ENCODE assay signal across 25 cellular contexts in the genomic region with DNA sequence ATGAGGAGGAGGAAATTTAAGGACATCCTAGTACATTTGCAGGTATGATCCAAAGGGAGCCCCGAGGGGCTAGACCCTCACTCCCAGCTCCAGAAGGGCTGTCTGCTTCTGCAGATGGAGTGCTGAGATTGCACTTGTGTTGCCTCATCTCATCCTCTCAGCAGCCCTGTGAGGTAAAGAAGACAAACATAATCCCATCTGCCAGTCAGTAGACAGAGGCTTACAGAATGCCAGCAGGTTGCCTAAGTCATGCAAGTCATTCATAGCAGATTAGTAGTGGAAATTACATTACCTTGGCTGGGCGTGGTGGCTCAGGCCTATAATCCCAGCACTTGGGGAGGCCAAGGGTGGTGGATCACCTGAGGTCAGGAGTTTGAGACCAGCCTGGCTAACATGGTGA. TPM values are rescaled to one million over a fixed set of nuclear protein-coding genes. Genes with fewer than 3 reads are reported as not detected.
A peak's percentile ranks its signal among the peaks of the same experiment; 100 is the strongest.
DNase-seq lines count a peak whose midpoint lies in the region; ATAC-seq, FAIRE-seq and TF ChIP-seq lines count a peak whose summit lies in the region.
"Had no signal": no experiment of that assay in that cellular context is flagged by ENCODE, and none has a peak within 500 bp of the region (broad histone marks: within the 10 kb centered on the region; RNA-seq: fewer than 3 reads in every experiment).

No MANE protein-coding gene starts in this region.

- H3K36me3 Mint-ChIP-seq in WTC11, result peaks cover 29% of the 10 kb centered on the region

- H3K27ac ChIP-seq in mesendoderm (ENCODE audit: low read depth, low read length), result no peak overlapping the region
- H3K27ac ChIP-seq: BLaER1 treated with 17β-estradiol and CSF1 and Interleukin-3, amounts not matched to agents 10 nM and 100 nM; SJSA1 had no signal

- ATAC-seq in WTC11, result no peak
- ATAC-seq: T-cell had no signal

- H2BK5ac ChIP-seq in mesendoderm (ENCODE audit: low read length), result no peak overlapping the region

- peak overlapping the region; percentile 69; the same call in 1 of the 2 replicates for H3K27ac Mint-ChIP-seq in WTC11
- H3K27ac Mint-ChIP-seq: CD4-positive, alpha-beta T cell; T-cell had no signal

- H3K4me1 Mint-ChIP-seq in WTC11, result no peaks in the 10 kb centered on the region

- DNase-seq in NCI-H1694 (lab: John Stamatoyannopoulos, UW), result peak; percentile 16
- DNase-seq in NCI-H1694 treated with DMSO at 0.1 percent for 48 hours (lab: John Stamatoyannopoulos, UW), result no peak
- DNase-seq in D721Med (ENCODE audit: insufficient read length, low spot score), result peak; percentile 51
- no peak for DNase-seq in WTC11 (ENCODE audit: low spot score)
- peak; percentile 18 for DNase-seq in mesendoderm
- DNase-seq in stimulated activated CD4-positive, alpha-beta T cell treated with anti-CD3 and anti-CD28 coated beads, Interleukin-1b, Interleukin-23, amount 100 ng/mL, for 48 hours, result no peak
- DNase-seq in SKM-1 (lab: John Stamatoyannopoulos, UW; ENCODE audit: unreplicated experiment), result no peak
- DNase-seq: 8988T; CD4-positive, alpha-beta T cell; DMS79 treated with DMSO at 0.1 percent for 48 hours; GF-D8; GOT3; HCEC 1CT; KBM-7; NCI-H2081; NCI-H345; NCI-H510A treated with DMSO at 0.1 percent for 48 hours; NCI-H748 treated with DMSO at 0.1 percent for 48 hours; Right ventricle myocardium superior; RPMI8226; T-cell had no signal

- no peak overlapping the region for H3K4me3 Mint-ChIP-seq in WTC11
- H3K4me3 Mint-ChIP-seq: CD4-positive, alpha-beta T cell; T-cell had no signal

- no peak overlapping the region for H3K56ac ChIP-seq in mesendoderm (ENCODE audit: low read length)

- H2AK5ac ChIP-seq in mesendoderm (ENCODE audit: low read length), result no peak overlapping the region

- no peaks in the 10 kb centered on the region for H3K27me3 ChIP-seq in mesendoderm (ENCODE audit: insufficient read depth, low read length, poor library complexity)
- H3K27me3 ChIP-seq: BLaER1 treated with 17β-estradiol and CSF1 and Interleukin-3, amounts not matched to agents 10 nM and 100 nM; SJSA1 had no signal

- no peak for TF ChIP-seq CTCF in D721Med (IDR thresholded peaks at IDR 0.05; ENCODE audit: insufficient read depth, missing control alignments)
- no peak for TF ChIP-seq CTCF in WTC11 (IDR thresholded peaks at IDR 0.05)

- no peak overlapping the region for H3K4me3 ChIP-seq in mesendoderm (ENCODE audit: low read length)
- H3K4me3 ChIP-seq: BLaER1 treated with 17β-estradiol and CSF1 and Interleukin-3, amounts not matched to agents 10 nM and 100 nM; SJSA1 had no signal

- H3K9me3 Mint-ChIP-seq in WTC11, result peaks cover 3% of the 10 kb centered on the region
- H3K9me3 Mint-ChIP-seq: CD4-positive, alpha-beta T cell; T-cell had no signal

- no peak overlapping the region for H3K18ac ChIP-seq in mesendoderm (ENCODE audit: low read length)

- no peaks in the 10 kb centered on the region for H3K79me2 ChIP-seq in mesendoderm (ENCODE audit: control insufficient read depth, insufficient read depth, low read length)

- no peak overlapping the region for H2BK120ac ChIP-seq in mesendoderm (ENCODE audit: low read depth, low read length)

- no CpG with 5 or more reads among the region's 2 CpGs for WGBS in mesendoderm (ENCODE audit: extremely low coverage, insufficient coverage, low lambda C conversion rate)

- H3K23ac ChIP-seq in mesendoderm (ENCODE audit: low read length), result no peak overlapping the region

- peak; percentile 92 for FAIRE-seq in D721Med (lab: Jason Lieb, UNC)
- FAIRE-seq: GM12891, HTR-8/SVneo had no signal

- CTCF ChIA-PET in WTC11 (lab: Charles Lee), result interaction anchor here (0.5 kb wide), 1 partner anchor 628 kb away, joined by 5 read pairs; no protein-coding TSS in a partner anchor

- no peaks in the 10 kb centered on the region for H3K27me3 Mint-ChIP-seq in WTC11 (ENCODE audit: low read depth)
- H3K27me3 Mint-ChIP-seq: CD4-positive, alpha-beta T cell; T-cell had no signal

- no peaks in the 10 kb centered on the region for H3K36me3 ChIP-seq in mesendoderm (ENCODE audit: control insufficient read depth, insufficient read depth, low read length)

- H3K4ac ChIP-seq in mesendoderm (ENCODE audit: low read depth, low read length), result no peak overlapping the region

- H3K79me1 ChIP-seq in mesendoderm (ENCODE audit: low read length), result no peaks in the 10 kb centered on the region

- peaks cover 4% of the 10 kb centered on the region for H3K4me1 ChIP-seq in mesendoderm (ENCODE audit: control insufficient read depth, low read depth, low read length)
- H3K4me1 ChIP-seq: BLaER1 treated with 17β-estradiol and CSF1 and Interleukin-3, amounts not matched to agents 10 nM and 100 nM; SJSA1 had no signal

- no peak overlapping the region for H4K8ac ChIP-seq in mesendoderm (ENCODE audit: low read depth, low read length)

- no peak overlapping the region for H3K4me2 ChIP-seq in mesendoderm (ENCODE audit: low read length)
- H3K4me2 ChIP-seq: BLaER1 treated with 17β-estradiol and CSF1 and Interleukin-3, amounts not matched to agents 10 nM and 100 nM had no signal

- POLR2A ChIA-PET in WTC11 (lab: Charles Lee), result no interaction called here

- no peak overlapping the region for H3K9ac ChIP-seq in mesendoderm (ENCODE audit: low read length)
- H3K9ac ChIP-seq: BLaER1 treated with 17β-estradiol and CSF1 and Interleukin-3, amounts not matched to agents 10 nM and 100 nM had no signal

- no peak overlapping the region for H4K5ac ChIP-seq in mesendoderm (ENCODE audit: low read length)

- H2BK15ac ChIP-seq in mesendoderm (replicated peaks; ENCODE audit: low read depth), result no peak overlapping the region

TF ChIP-seq in WTC11, 78 proteins besides CTCF, POLR2A, EP300 and RAD21:
- TF ChIP-seq TP53 (CRISPR knock-in tag; IDR thresholded peaks at IDR 0.05) (no peak), AR (CRISPR knock-in tag; IDR thresholded peaks at IDR 0.05) (no peak), SMAD3 (CRISPR knock-in tag; IDR thresholded peaks at IDR 0.05; ENCODE audit: borderline replicate concordance) (no peak), JUN (CRISPR knock-in tag; IDR thresholded peaks at IDR 0.05) (no peak), ZNF138 (CRISPR knock-in tag; conservative IDR thresholded peaks at IDR 0.05) (no peak), EMX1 (CRISPR knock-in tag; IDR thresholded peaks at IDR 0.05) (no peak), IRF1 (CRISPR knock-in tag; IDR thresholded peaks at IDR 0.05) (no peak), ZNF671 (CRISPR knock-in tag; IDR thresholded peaks at IDR 0.05) (no peak), RELA (CRISPR knock-in tag; IDR thresholded peaks at IDR 0.05; ENCODE audit: borderline replicate concordance) (no peak)

RNA-seq across cellular contexts. Expression of gene BLVRA, which starts 45.4 kb away (rescaled TPM):
- 31.9 to 35.5 TPM (median 33.7 TPM) in 3 replicates for total RNA-seq in WTC11 (2021)
- 19.1 TPM for polyA plus RNA-seq in mesendoderm (2013, experiment 1 of 2)
- polyA plus RNA-seq in mesendoderm (2013, experiment 2 of 2), result 17.7 TPM

Comparison
In these comparisons a context has a peak if more than half of its experiments do, and no peak if none do; other contexts are left out.
1. DNase-seq: peak in NCI-H1694 (single experiment), D721Med (single experiment) and mesendoderm (single experiment); none in NCI-H1694 treated with DMSO at 0.1 percent for 48 hours (single experiment), WTC11 (single experiment), stimulated activated CD4-positive, alpha-beta T cell treated with anti-CD3 and anti-CD28 coated beads, Interleukin-1b, Interleukin-23, amount 100 ng/mL, for 48 hours (single experiment) and SKM-1 (single experiment).